Comparison of ENCODE assay signal across 8 cellular contexts in genomic region chr1:156751724-156752481, GRCh38. TPM values are rescaled to one million over a fixed set of nuclear protein-coding genes. Genes with fewer than 3 reads are reported as not detected.
DNase-seq lines count a peak whose midpoint lies in the region; ATAC-seq and TF ChIP-seq lines count a peak whose summit lies in the region.

No MANE protein-coding gene starts in this region.

- no peak for TF ChIP-seq CTCF in right lobe of liver (IDR thresholded peaks at IDR 0.05)

- H3K4me1 Mint-ChIP-seq in activated CD4-positive, alpha-beta memory T cell treated with anti-CD3 and anti-CD28 coated beads for 36 hours (ENCODE audit: low read depth), result peaks cover 28% of the 10 kb centered on the region

- intact Hi-C loops in activated CD4-positive, alpha-beta memory T cell treated with anti-CD3 and anti-CD28 coated beads for 36 hours (cut with micrococcal nuclease), result loop anchor here (1.0 to 2.0 kb wide), 4 partner anchors 11 to 65 kb away; partner anchors contain the start of genes ISG20L2, METTL25B, MRPL24 and PRCC
- intact Hi-C loops in right lobe of liver (cut with DNase I), result no loop called here

- H3K4me2 ChIP-seq in BLaER1 treated with 17β-estradiol and CSF1 and Interleukin-3, amounts not matched to agents 10 nM and 100 nM, result peak overlapping the region; percentile 81 to 97 (median 87)

- peaks cover 45 to 58% (median 51%) of the 10 kb centered on the region in 10 experiments for H3K4me1 ChIP-seq in BLaER1 treated with 17β-estradiol and CSF1 and Interleukin-3, amounts not matched to agents 10 nM and 100 nM
- peaks cover 0 to 35% (median 19%) of the 10 kb centered on the region in 4 donors for H3K4me1 ChIP-seq in right lobe of liver

- peak overlapping the region; percentile 93 for H3K4me3 Mint-ChIP-seq in activated CD4-positive, alpha-beta memory T cell treated with anti-CD3 and anti-CD28 coated beads for 36 hours

- CTCF ChIA-PET in activated CD4-positive, alpha-beta memory T cell treated with anti-CD3 and anti-CD28 coated beads for 36 hours (lab: Charles Lee), result interaction anchor here (0.7 to 4.1 kb wide), 9 partner anchors 9 to 127 kb away, joined by 3 to 75 read pairs (median 5); partner anchors contain the start of genes ISG20L2, METTL25B, MRPL24 and PRCC

- H3K9me3 Mint-ChIP-seq in activated CD4-positive, alpha-beta memory T cell treated with anti-CD3 and anti-CD28 coated beads for 36 hours, result no peaks in the 10 kb centered on the region

- peak overlapping the region; percentile 93 for H3K27ac Mint-ChIP-seq in activated CD4-positive, alpha-beta memory T cell treated with anti-CD3 and anti-CD28 coated beads for 36 hours

- POLR2A ChIA-PET in activated CD4-positive, alpha-beta memory T cell treated with anti-CD3 and anti-CD28 coated beads for 36 hours (lab: Charles Lee), result interaction anchor here (0.6 to 3.9 kb wide), 7 partner anchors 11 to 147 kb away, joined by 4 to 48 read pairs (median 6); partner anchors contain the start of genes ISG20L2, METTL25B, MRPL24 and PRCC

- ATAC-seq in GM19351 (IDR thresholded peaks at IDR 0.05; ENCODE audit: unreplicated experiment) (peak; percentile 57), HG03571 (IDR thresholded peaks at IDR 0.05; ENCODE audit: unreplicated experiment) (peak; percentile 55), right lobe of liver (peak; percentile 72 to 84 (median 78))

- peak overlapping the region; percentile 95 to 100 (median 99) for H3K9ac ChIP-seq in BLaER1 treated with 17β-estradiol and CSF1 and Interleukin-3, amounts not matched to agents 10 nM and 100 nM

- no peaks in the 10 kb centered on the region for H3K27me3 ChIP-seq in BLaER1 treated with 17β-estradiol and CSF1 and Interleukin-3, amounts not matched to agents 10 nM and 100 nM
- H3K27me3 ChIP-seq in right lobe of liver, result no peaks in the 10 kb centered on the region

- 0% methylated on average over 35 of the region's 70 CpGs for WGBS in right lobe of liver (ENCODE audit: insufficient coverage, low coverage, low lambda C conversion rate, missing lambda C conversion rate)

- peak overlapping the region; percentile 93 to 100 (median 99) for H3K27ac ChIP-seq in BLaER1 treated with 17β-estradiol and CSF1 and Interleukin-3, amounts not matched to agents 10 nM and 100 nM
- peak overlapping the region; percentile 96 to 97 (median 97) for H3K27ac ChIP-seq in right lobe of liver

- peaks cover 0 to 23% (median 10%) of the 10 kb centered on the region in 11 experiments; a peak in 10 of 22 replicates for H3K36me3 ChIP-seq in BLaER1 treated with 17β-estradiol and CSF1 and Interleukin-3, amounts not matched to agents 10 nM and 100 nM
- H3K36me3 ChIP-seq in right lobe of liver, result no peaks in the 10 kb centered on the region

- DNase-seq in NCI-H774 (lab: John Stamatoyannopoulos, UW) (peak; percentile 94), dermis microvascular lymphatic vessel endothelial cell (ENCODE audit: low read depth in 2 of 2) (peak; percentile 90 to 98), right lobe of liver (peak; percentile 98 to 99 (median 99))
- peak; percentile 99 for DNase-seq in activated CD4-positive, alpha-beta memory T cell treated with anti-CD3 and anti-CD28 coated beads for 36 hours
- peak; percentile 98 for DNase-seq in stimulated activated CD4-positive, alpha-beta T cell treated with anti-CD3 and anti-CD28 coated beads, Interleukin-4, amount 100 ng/mL, for 1 hour

- TF ChIP-seq POLR2A in right lobe of liver (IDR thresholded peaks at IDR 0.05), result peak; percentile 40

- peaks cover 0 to 19% (median under 1%) of the 10 kb centered on the region in 11 experiments; a peak in 17 of 22 replicates for H4K20me1 ChIP-seq in BLaER1 treated with 17β-estradiol and CSF1 and Interleukin-3, amounts not matched to agents 10 nM and 100 nM

- H3K27me3 Mint-ChIP-seq in activated CD4-positive, alpha-beta memory T cell treated with anti-CD3 and anti-CD28 coated beads for 36 hours, result no peaks in the 10 kb centered on the region

- peaks cover 34% of the 10 kb centered on the region for H3K36me3 Mint-ChIP-seq in activated CD4-positive, alpha-beta memory T cell treated with anti-CD3 and anti-CD28 coated beads for 36 hours

- peak overlapping the region; percentile 87 to 99 (median 98) for H3K4me3 ChIP-seq in BLaER1 treated with 17β-estradiol and CSF1 and Interleukin-3, amounts not matched to agents 10 nM and 100 nM
- H3K4me3 ChIP-seq in right lobe of liver, result peak overlapping the region; percentile 73 to 89 (median 78)

- H3K9me3 ChIP-seq in BLaER1 treated with 17β-estradiol and CSF1 and Interleukin-3, amounts not matched to agents 10 nM and 100 nM (replicated peaks in 1 of 11), result no peaks in the 10 kb centered on the region
- H3K9me3 ChIP-seq in right lobe of liver, result no peaks in the 10 kb centered on the region

RNA-seq across cellular contexts. Expression of gene HDGF, which starts 0.4 kb away (rescaled TPM):
- total RNA-seq in activated CD4-positive, alpha-beta memory T cell treated with anti-CD3 and anti-CD28 coated beads for 36 hours, result 100 to 1,000 TPM; 357 to 365 TPM
- total RNA-seq in dermis microvascular lymphatic vessel endothelial cell (93.6 and 114 TPM in 2 replicates), right lobe of liver (100 to 1,000 TPM; 131 to 192 (median 157) TPM)

RNA-seq across cellular contexts. Expression of gene MRPL24, which starts 11.0 kb away (rescaled TPM):
- total RNA-seq in activated CD4-positive, alpha-beta memory T cell treated with anti-CD3 and anti-CD28 coated beads for 36 hours, result 100 to 1,000 TPM; 105 to 106 TPM
- total RNA-seq in dermis microvascular lymphatic vessel endothelial cell (29.8 and 46.7 TPM in 2 replicates), right lobe of liver (10 to 100 TPM; 47.2 to 83.2 (median 61.4) TPM)

RNA-seq across cellular contexts. Expression of gene PRCC, which starts 15.4 kb away (rescaled TPM):
- total RNA-seq in activated CD4-positive, alpha-beta memory T cell treated with anti-CD3 and anti-CD28 coated beads for 36 hours, result 10 to 100 TPM; 58.6 to 67.2 TPM
- total RNA-seq in dermis microvascular lymphatic vessel endothelial cell (9.6 and 13.3 TPM in 2 replicates), right lobe of liver (10 to 100 TPM; 17.4 to 23.4 (median 19.7) TPM)

RNA-seq across cellular contexts. Expression of gene ISG20L2, which starts 23.3 kb away (rescaled TPM):
- 10 to 100 TPM; 35.6 to 36.8 TPM for total RNA-seq in activated CD4-positive, alpha-beta memory T cell treated with anti-CD3 and anti-CD28 coated beads for 36 hours
- 6.0 and 7.2 TPM in 2 replicates for total RNA-seq in dermis microvascular lymphatic vessel endothelial cell
- total RNA-seq in right lobe of liver, result 10 to 100 TPM; 10.3 to 14.1 (median 12.2) TPM

RNA-seq across cellular contexts. Expression of gene METTL25B, which starts 23.6 kb away (rescaled TPM):
- 10 to 100 TPM; 43.0 to 46.3 TPM for total RNA-seq in activated CD4-positive, alpha-beta memory T cell treated with anti-CD3 and anti-CD28 coated beads for 36 hours
- total RNA-seq in dermis microvascular lymphatic vessel endothelial cell (7.3 and 12.4 TPM in 2 replicates), right lobe of liver (10 to 100 TPM; 11.6 to 25.7 (median 20.6) TPM)

Comparison
In these comparisons a context has a peak if more than half of its experiments do, and no peak if none do; other contexts are left out.
1. Peak in every context shown above with its lines: DNase-seq, ATAC-seq, H3K4me3 ChIP-seq and H3K27ac ChIP-seq.